ENCODE assay signal across 18 cellular contexts in the genomic region with DNA sequence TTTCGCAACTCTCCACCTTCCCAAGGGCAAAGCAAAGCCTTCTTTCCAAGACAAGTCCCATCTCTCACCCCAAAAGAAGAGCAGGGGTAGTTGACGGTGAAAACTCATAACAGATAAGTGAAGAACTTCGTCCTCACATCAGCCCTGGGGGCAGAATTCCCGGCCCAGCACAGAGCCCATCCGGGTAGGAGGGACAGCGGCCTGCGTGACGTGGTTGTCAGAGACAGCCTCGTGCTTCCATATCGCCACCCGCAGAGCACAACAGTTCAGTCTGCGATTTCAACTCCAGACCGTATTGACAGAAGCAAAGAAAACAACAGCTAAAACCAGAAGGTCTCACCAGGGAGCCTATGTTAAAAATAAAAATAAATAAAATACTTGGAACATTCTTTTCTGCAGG.
"Had no signal": no experiment of that assay in that cellular context is flagged by ENCODE, and none has a peak within 500 bp of the region (broad histone marks: within the 10 kb centered on the region; RNA-seq: fewer than 3 reads in every experiment).

No MANE protein-coding gene starts in this region.

- H3K27ac ChIP-seq: esophagus muscularis mucosa, parathyroid adenoma, right lobe of liver, spleen, tibial nerve, vagina, WERI-Rb-1 had no signal

- H3K9me3 ChIP-seq: esophagus muscularis mucosa, right lobe of liver, spleen, tibial nerve, vagina had no signal

- ATAC-seq: naive thymus-derived CD4-positive, alpha-beta T cell; right lobe of liver; T-helper 17 cell had no signal

- H2AFZ ChIP-seq: parathyroid adenoma had no signal

- H3K27me3 ChIP-seq: esophagus muscularis mucosa, right lobe of liver, spleen, tibial nerve, vagina had no signal

- H3K36me3 ChIP-seq: esophagus muscularis mucosa, right lobe of liver, spleen, tibial nerve, vagina, WERI-Rb-1 had no signal

- H3K9ac ChIP-seq: parathyroid adenoma had no signal

- H3K4me1 ChIP-seq: spleen had no signal

- H3K4me3 ChIP-seq: esophagus muscularis mucosa, right lobe of liver, spleen, tibial nerve, vagina had no signal

- H3K79me2 ChIP-seq: parathyroid adenoma had no signal

- DNase-seq: activated CD4-positive, alpha-beta T cell treated with anti-CD3 and anti-CD28 coated beads, Interleukin-2, amount 50 U/mL, for 48 hours; activated naive CD4-positive, alpha-beta T cell; activated naive CD8-positive, alpha-beta T cell treated with anti-CD3 and anti-CD28 coated beads for 36 hours; amniotic stem cell; cortex of kidney; effector CD4-positive, alpha-beta T cell; immature natural killer cell; naive thymus-derived CD4-positive, alpha-beta T cell; right lobe of liver; spleen; stimulated activated CD4-positive, alpha-beta T cell treated with anti-CD3 and anti-CD28 coated beads, Interleukin-4, amount 100 ng/mL, for 4 hours; stimulated activated naive CD4-positive, alpha-beta T cell; T-helper 17 cell; WERI-Rb-1 had no signal
